11 cellular contexts compared by ENCODE assay signal in genomic region chr5:159135896-159136531, GRCh38. TPM values are rescaled to one million over a fixed set of nuclear protein-coding genes. Genes with fewer than 3 reads are reported as not detected.
DNase-seq lines count a peak whose midpoint lies in the region; ATAC-seq, FAIRE-seq and TF ChIP-seq lines count a peak whose summit lies in the region.
"Had no signal": no experiment of that assay in that cellular context is flagged by ENCODE, and none has a peak within 500 bp of the region (broad histone marks: within the 10 kb centered on the region; RNA-seq: fewer than 3 reads in every experiment).

No MANE protein-coding gene starts in this region.

- no peaks in the 10 kb centered on the region for H4K20me1 ChIP-seq in HepG2 (ENCODE audit: insufficient read depth, low read length)

- in situ Hi-C loops in astrocyte of the spinal cord (cut with HindIII; ENCODE audit: low sequenced_read_pairs), result no loop called here
- in situ Hi-C loops in HepG2 (cut with HindIII; ENCODE audit: extremely low pct_ligation_motif_present, low pct_unique_long_range_greater_than_20kb), result no loop called here

- no peak for TF ChIP-seq POLR2A in HepG2 (IDR thresholded peaks at IDR 0.05; ENCODE audit: insufficient read depth in 1 of 2, low read depth in 2 of 2, low read length in 2 of 2)

- H3K4me3 ChIP-seq in AG09309 (ENCODE audit: control insufficient read depth, low read depth, low read length) (no peak overlapping the region), astrocyte of the spinal cord (ENCODE audit: low read depth, low read length) (no peak overlapping the region), HepG2 (replicated peaks in 1 of 3; ENCODE audit: insufficient read depth in 1 of 3, low read depth in 2 of 3, low read length in 3 of 3) (no peak overlapping the region)
- H3K4me3 ChIP-seq: spleen had no signal

- H3K27me3 ChIP-seq in HepG2 (ENCODE audit: control insufficient read depth in 1 of 2, insufficient read depth in 2 of 2, low read length in 2 of 2), result peaks cover 0 to 3% of the 10 kb centered on the region in 2 experiments; a peak in 1 of 5 replicates

- no peaks in the 10 kb centered on the region for H3K9me3 ChIP-seq in HepG2 (ENCODE audit: low read length)
- H3K9me3 ChIP-seq: spleen had no signal

- BruUV-seq in HepG2 (replicated peaks; lab: Mats Ljungman, UMichigan), result no TSS peak

- no peak overlapping the region for H3K4me2 ChIP-seq in HepG2 (ENCODE audit: low read depth, low read length)

- TF ChIP-seq EP300 in HepG2 (IDR thresholded peaks at IDR 0.05; ENCODE audit: low read depth in 2 of 2, low read length in 2 of 2), result no peak
- TF ChIP-seq EP300 in HepG2 (CRISPR knock-in tag; IDR thresholded peaks at IDR 0.05; ENCODE audit: borderline replicate concordance), result no peak

- POLR2A ChIA-PET in HepG2 (lab: Yijun Ruan, JAX), result no interaction called here

- H3K27ac ChIP-seq in HepG2 (ENCODE audit: extremely low read length, insufficient read depth, low read length), result no peak overlapping the region
- H3K27ac ChIP-seq: C4-2B, spleen had no signal

- 1% methylated on average over 9 of the region's 9 CpGs for WGBS in HepG2 (ENCODE audit: low lambda C conversion rate)

- intact Hi-C loops in HepG2 (cut with micrococcal nuclease; ENCODE audit: unreplicated experiment), result loop anchor here (10.0 kb wide), 1 partner anchor 961 kb away; no protein-coding TSS in a partner anchor

- ATAC-seq in GM19455 (IDR thresholded peaks at IDR 0.05; ENCODE audit: unreplicated experiment) (no peak), HepG2 (no peak)

- no peak overlapping the region for H2AFZ ChIP-seq in HepG2 (ENCODE audit: low read length)

- CTCF ChIA-PET in HepG2 (lab: Yijun Ruan, JAX; ENCODE audit: low intra/inter-chr PET ratio, low total read pairs), result no interaction called here

- no peaks in the 10 kb centered on the region for H3K36me3 ChIP-seq in HepG2 (replicated peaks in 1 of 2; ENCODE audit: control insufficient read depth in 1 of 2, insufficient read depth in 2 of 2, low read length in 2 of 2)
- H3K36me3 ChIP-seq: spleen had no signal

- DNase-seq in AG09309 (ENCODE audit: low read depth), result peak; percentile 23
- peak; percentile 45 for DNase-seq in HS-5 (ENCODE audit: low read depth)
- peak; percentile 77 for DNase-seq in astrocyte of the spinal cord (ENCODE audit: low read depth, low spot score)
- DNase-seq in islet precursor cell, result peak; percentile 77
- DNase-seq in activated CD4-positive, alpha-beta T cell treated with anti-CD3 and anti-CD28 coated beads for 1 hour, result no peak
- no peak for DNase-seq in HepG2 (ENCODE audit: low spot score)
- DNase-seq in occipital lobe (lab: John Stamatoyannopoulos, UW), result no peak
- DNase-seq: NCI-H2029 treated with DMSO at 0.1 percent for 48 hours, spleen had no signal

- H3K9ac ChIP-seq in HepG2 (ENCODE audit: insufficient read depth, low read depth, low read length), result no peak overlapping the region

- TF ChIP-seq CTCF in AG09309 (IDR thresholded peaks at IDR 0.05; ENCODE audit: control insufficient read depth, insufficient read depth, low read depth, low read length, missing control alignments), result no peak
- TF ChIP-seq CTCF in astrocyte of the spinal cord (IDR thresholded peaks at IDR 0.05; ENCODE audit: low read depth, low read length), result no peak
- TF ChIP-seq CTCF in HepG2 (CRISPR knock-in tag; IDR thresholded peaks at IDR 0.05), result no peak

- no peak for TF ChIP-seq RAD21 in HepG2 (CRISPR knock-in tag; IDR thresholded peaks at IDR 0.05)

- H3K4me1 ChIP-seq in HepG2 (ENCODE audit: insufficient read depth, low read length), result no peaks in the 10 kb centered on the region

- FAIRE-seq in HepG2 (lab: Jason Lieb, UNC), result no peak

- H3K79me2 ChIP-seq in HepG2 (ENCODE audit: insufficient read depth, low read length), result no peaks in the 10 kb centered on the region

TF ChIP-seq in HepG2, 621 proteins besides CTCF, POLR2A, EP300 and RAD21:
- no peak for TF ChIP-seq ZNF75D (CRISPR knock-in tag; IDR thresholded peaks at IDR 0.05; ENCODE audit: borderline replicate concordance)

RNA-seq across cellular contexts. Expression of gene EBF1, which starts 36.3 kb away (rescaled TPM):
- not detected in 2 replicates for total RNA-seq in HepG2 (2016; rRNA removed; fragmentation: Illumina TruSeq; extraction: Trizol)
- total RNA-seq in HepG2 (2016; cell fraction: cytosol; rRNA removed; fragmentation: Illumina TruSeq; extraction: Trizol; ENCODE audit: low read depth), result not detected in 2 replicates
- not detected in 2 replicates for total RNA-seq in HepG2 (2016; cell fraction: insoluble cytoplasmic fraction; rRNA removed; fragmentation: Illumina TruSeq; extraction: Trizol)
- not detected in 2 replicates for total RNA-seq in HepG2 (2016; cell fraction: membrane; rRNA removed; fragmentation: Illumina TruSeq; extraction: Trizol)
- total RNA-seq in HepG2 (2016; cell fraction: nucleus; rRNA removed; fragmentation: Illumina TruSeq; extraction: Trizol), result not detected in 2 replicates
- polyA plus RNA-seq in HepG2 (2011; rRNA removed), result not detected in 2 replicates
- not detected in 2 replicates for polyA plus RNA-seq in HepG2 (2011; cell fraction: cytosol; rRNA removed)
- not detected in 2 replicates for polyA plus RNA-seq in HepG2 (2011; cell fraction: nucleus; rRNA removed)
- polyA plus RNA-seq in HepG2 (2012), result not detected in 2 replicates
- not detected in 2 replicates for polyA plus RNA-seq in HepG2 (2016; cell fraction: cytosol; fragmentation: Illumina TruSeq; extraction: Trizol; ENCODE audit: low read depth)
- polyA plus RNA-seq in HepG2 (2016; cell fraction: insoluble cytoplasmic fraction; fragmentation: Illumina TruSeq; extraction: Trizol; ENCODE audit: low read depth), result not detected in 2 replicates
- polyA plus RNA-seq in HepG2 (2016; cell fraction: membrane; fragmentation: Illumina TruSeq; extraction: Trizol; ENCODE audit: low read depth), result not detected in 2 replicates
- polyA plus RNA-seq in HepG2 (2016; cell fraction: nucleus; fragmentation: Illumina TruSeq; extraction: Trizol; ENCODE audit: insufficient read depth, low read depth), result not detected in 2 replicates
- polyA minus RNA-seq in HepG2 (2011; rRNA and poly(A)+ RNA removed; ENCODE audit: low replicate concordance), result 0.14 TPM in 1 of 2 replicates, not detected in the other
- polyA minus RNA-seq in HepG2 (2011; cell fraction: cytosol; rRNA and poly(A)+ RNA removed), result not detected in 2 replicates
- not detected in 2 replicates for polyA minus RNA-seq in HepG2 (2011; cell fraction: nucleus; rRNA and poly(A)+ RNA removed)
- total RNA-seq in occipital lobe, result 3.0 TPM

Comparison
In these comparisons a context has a peak if more than half of its experiments do, and no peak if none do; other contexts are left out.
1. DNase-seq: peak in AG09309 (single experiment), HS-5 (single experiment), astrocyte of the spinal cord (single experiment) and islet precursor cell (single experiment); none in activated CD4-positive, alpha-beta T cell treated with anti-CD3 and anti-CD28 coated beads for 1 hour (single experiment), HepG2 (single experiment) and occipital lobe (single experiment).